Comparison of ENCODE assay signal across 22 cellular contexts in genomic region chr19:17836530-17836929, GRCh38. TPM values are rescaled to one million over a fixed set of nuclear protein-coding genes. Genes with fewer than 3 reads are reported as not detected.
DNase-seq lines count a peak whose midpoint lies in the region; ATAC-seq lines count a peak whose summit lies in the region.
"Had no signal": no experiment of that assay in that cellular context is flagged by ENCODE, and none has a peak within 500 bp of the region (broad histone marks: within the 10 kb centered on the region; RNA-seq: fewer than 3 reads in every experiment).

No MANE protein-coding gene starts in this region.

- H3K9me3 Mint-ChIP-seq in CD4-positive, alpha-beta memory T cell = no peaks in the 10 kb centered on the region

- no peak overlapping the region for H3K4me3 ChIP-seq in CD4-positive, alpha-beta memory T cell (ENCODE audit: low read length in 2 of 2)
- H3K4me3 ChIP-seq: SJCRH30, thyroid gland had no signal

- H3K4me3 Mint-ChIP-seq in CD4-positive, alpha-beta memory T cell = no peak overlapping the region

- H3K27ac ChIP-seq in CD4-positive, alpha-beta memory T cell (ENCODE audit: low read depth, low read length) = no peak overlapping the region
- H3K27ac ChIP-seq: SJCRH30, thyroid gland had no signal

- H3K27me3 ChIP-seq in CD4-positive, alpha-beta memory T cell (ENCODE audit: insufficient read depth, low read length) = no peaks in the 10 kb centered on the region

- H3K4me1 ChIP-seq in CD4-positive, alpha-beta memory T cell (ENCODE audit: insufficient read depth, low read length) = no peaks in the 10 kb centered on the region
- H3K4me1 ChIP-seq: SJCRH30, thyroid gland had no signal

- H3K36me3 ChIP-seq in CD4-positive, alpha-beta memory T cell (ENCODE audit: insufficient read depth, low read length) = peaks cover 80% of the 10 kb centered on the region
- H3K36me3 ChIP-seq: SJCRH30, thyroid gland had no signal

- H3K4me1 Mint-ChIP-seq in CD4-positive, alpha-beta memory T cell = peaks cover 6 to 24% (median 20%) of the 10 kb centered on the region in 4 donors

- no peaks in the 10 kb centered on the region for H3K9me3 ChIP-seq in CD4-positive, alpha-beta memory T cell (ENCODE audit: control insufficient read depth in 1 of 2, low read length in 2 of 2)
- H3K9me3 ChIP-seq: SJCRH30, thyroid gland had no signal

- POLR2A ChIA-PET in CD4-positive, alpha-beta memory T cell (lab: Charles Lee; ENCODE audit: partially characterized antibody) = no interaction called here

- DNase-seq in CD4-positive, alpha-beta memory T cell = no peak
- DNase-seq in ELF-1 (ENCODE audit: low read depth, low spot score) (peak; percentile 46), cerebellar cortex (ENCODE audit: low spot score) (peak; percentile 40), RKO (ENCODE audit: low spot score) (no peak)
- DNase-seq: activated CD4-positive, alpha-beta T cell treated with anti-CD3 and anti-CD28 coated beads for 1 hour; AML-193; central memory CD4-positive, alpha-beta T cell; effector memory CD4-positive, alpha-beta T cell; glutamatergic neuron; GOT3; left ventricle myocardium superior; NCI-H1436; NCI-H82; SJCRH30; stimulated activated naive CD4-positive, alpha-beta T cell; T1000; thyroid gland had no signal

- H3K27ac Mint-ChIP-seq in CD4-positive, alpha-beta memory T cell = peak overlapping the region in 6 of 7 donors; percentile 44 to 88 (median 71)

- CTCF ChIA-PET in CD4-positive, alpha-beta memory T cell (lab: Charles Lee; ENCODE audit: partially characterized antibody) = interaction anchor here (1.0 kb wide), 1 partner anchor 62 kb away, joined by 3 read pairs; no protein-coding TSS in a partner anchor

- peaks cover 66 to 75% of the 10 kb centered on the region in 2 donors for H3K36me3 Mint-ChIP-seq in CD4-positive, alpha-beta memory T cell

- intact Hi-C loops in CD4-positive, alpha-beta memory T cell (cut with micrococcal nuclease) = no loop called here

- ATAC-seq in HG02798 (IDR thresholded peaks at IDR 0.05; ENCODE audit: poor library complexity, unreplicated experiment) = no peak
- ATAC-seq: left ventricle myocardium superior, sciatic nerve had no signal

- no peaks in the 10 kb centered on the region for H3K27me3 Mint-ChIP-seq in CD4-positive, alpha-beta memory T cell

RNA-seq across cellular contexts. Expression of gene JAK3, which starts 11.3 kb away (rescaled TPM):
- total RNA-seq in CD4-positive, alpha-beta memory T cell = 100 to 1,000 TPM; 132 to 135 TPM
- 10 to 100 TPM; 74.6 to 96.2 TPM for polyA plus RNA-seq in CD4-positive, alpha-beta memory T cell
- total RNA-seq: MCF 10A had no signal

RNA-seq across cellular contexts. Expression of gene INSL3, which starts 15.2 kb away (rescaled TPM):
- total RNA-seq in CD4-positive, alpha-beta memory T cell = 1 to 10 TPM; 5.0 to 5.3 TPM
- 1 to 10 TPM; 1.0 to 3.9 TPM for polyA plus RNA-seq in CD4-positive, alpha-beta memory T cell
- total RNA-seq: fibroblast of lung, left ventricle myocardium superior, MCF 10A, osteocyte, sciatic nerve, SJCRH30 had no signal
- polyA plus RNA-seq: fibroblast of lung had no signal

RNA-seq across cellular contexts. Expression of gene RPL18A, which starts 23.2 kb away (rescaled TPM):
- 1,000 to 10,000 TPM; 3,084 to 3,117 TPM for total RNA-seq in CD4-positive, alpha-beta memory T cell
- polyA plus RNA-seq in CD4-positive, alpha-beta memory T cell = 1,000 to 10,000 TPM; 3,184 to 4,119 TPM

RNA-seq across cellular contexts. Expression of gene SLC5A5, which starts 35.2 kb away (rescaled TPM):
- total RNA-seq in CD4-positive, alpha-beta memory T cell = 1 to 10 TPM; 2.6 to 2.9 TPM
- 1 to 10 TPM in 1 of 2 donors, under 1 TPM in 1; 0.92 to 1.2 TPM for polyA plus RNA-seq in CD4-positive, alpha-beta memory T cell
- total RNA-seq: fibroblast of lung, left ventricle myocardium superior, MCF 10A, osteocyte, sciatic nerve, SJCRH30 had no signal
- polyA plus RNA-seq: fibroblast of lung had no signal

RNA-seq across cellular contexts. Expression of gene B3GNT3, which starts 41.6 kb away (rescaled TPM):
- not detected for total RNA-seq in CD4-positive, alpha-beta memory T cell
- under 1 TPM; 0.34 to 0.72 TPM for polyA plus RNA-seq in CD4-positive, alpha-beta memory T cell
- total RNA-seq: fibroblast of lung, left ventricle myocardium superior, osteocyte, SJCRH30 had no signal
- polyA plus RNA-seq: fibroblast of lung had no signal

Comparison
In these comparisons a context has a peak if more than half of its experiments do, and no peak if none do; other contexts are left out.
1. DNase-seq: peak in ELF-1 (single experiment) and cerebellar cortex (single experiment); none in CD4-positive, alpha-beta memory T cell (0 of 5) and RKO (single experiment).